Comparison of ENCODE assay signal across 33 cellular contexts in genomic region chr12:123861392-123861791, GRCh38.
"Had no signal": no experiment of that assay in that cellular context is flagged by ENCODE, and none has a peak within 500 bp of the region (broad histone marks: within the 10 kb centered on the region; RNA-seq: fewer than 3 reads in every experiment).

No MANE protein-coding gene starts in this region.

- H3K4me1 ChIP-seq: adrenal gland, ascending aorta, body of pancreas, breast epithelium had no signal

- FAIRE-seq: astrocyte had no signal

- H3K27ac ChIP-seq: adrenal gland, ascending aorta, body of pancreas, brain microvascular endothelial cell, breast epithelium, cardiac muscle cell had no signal

- H3K9me3 ChIP-seq: adrenal gland, ascending aorta, body of pancreas, breast epithelium had no signal

- ATAC-seq: activated naive CD4-positive, alpha-beta T cell treated with anti-CD3 and anti-CD28 coated beads, Interleukin-2, amount 50 U/mL, for 72 hours; activated naive CD8-positive, alpha-beta T cell treated with anti-CD3 and anti-CD28 coated beads, Interleukin-2, amount 50 U/mL, for 24 hours; activated T-cell treated with anti-CD3 and anti-CD28 coated beads, Interleukin-2, amount 50 U/mL, for 4 hours; activated T-cell treated with anti-CD3 and anti-CD28 coated beads, Interleukin-2, amount 50 U/mL, for 72 hours; activated T-helper 17 cell treated with anti-CD3 and anti-CD28 coated beads, Interleukin-2, amount 50 U/mL, for 72 hours; body of pancreas had no signal

- H3K27me3 ChIP-seq: adrenal gland, ascending aorta, body of pancreas, brain microvascular endothelial cell, breast epithelium, cardiac muscle cell had no signal

- H3K36me3 ChIP-seq: adrenal gland, ascending aorta, brain microvascular endothelial cell, breast epithelium, cardiac muscle cell had no signal

- H3K4me3 ChIP-seq: adrenal gland, ascending aorta, body of pancreas, breast epithelium, cardiac muscle cell had no signal

- DNase-seq: activated effector memory CD4-positive, alpha-beta T cell treated with anti-CD3 and anti-CD28 coated beads, Interleukin-2, amount 50 U/mL, for 16 hours; activated effector memory CD4-positive, alpha-beta T cell treated with Interleukin-2 at 50 U/mL for 16 hours; activated gamma-delta T cell; activated gamma-delta T cell treated with Interleukin-2 at 50 U/mL for 16 hours; activated naive CD4-positive, alpha-beta T cell; activated naive CD4-positive, alpha-beta T cell treated with anti-CD3 and anti-CD28 coated beads for 36 hours; activated naive CD4-positive, alpha-beta T cell treated with anti-CD3 and anti-CD28 coated beads, Interleukin-2, amount 10 ng/mL, durations not matched to agents 7 days and 5 days; activated naive CD4-positive, alpha-beta T cell treated with anti-CD3 and anti-CD28 coated beads, Interleukin-2, amount 50 U/mL, for 16 hours; activated naive CD4-positive, alpha-beta T cell treated with Interleukin-2 at 50 U/mL for 16 hours; activated naive CD8-positive, alpha-beta T cell treated with anti-CD3 and anti-CD28 coated beads for 36 hours; activated naive CD8-positive, alpha-beta T cell treated with anti-CD3 and anti-CD28 coated beads, Interleukin-2, amount 10 ng/mL, durations not matched to agents 7 days and 5 days; activated naive CD8-positive, alpha-beta T cell treated with anti-CD3 and anti-CD28 coated beads, Interleukin-2, amount 50 U/mL, for 24 hours; activated T-cell treated with anti-CD3 and anti-CD28 coated beads, Interleukin-2, amount 50 U/mL, for 1 hour; activated T-cell treated with anti-CD3 and anti-CD28 coated beads, Interleukin-2, amount 50 U/mL, for 24 hours; activated T-cell treated with anti-CD3 and anti-CD28 coated beads, Interleukin-2, amount 50 U/mL, for 4 hours; activated T-cell treated with anti-CD3 and anti-CD28 coated beads, Interleukin-2, amount 50 U/mL, for 48 hours; activated T-cell treated with anti-CD3 and anti-CD28 coated beads, Interleukin-2, amount 50 U/mL, for 72 hours; adrenal gland; amniotic stem cell; amygdala; anterior cingulate cortex; aorta; body of pancreas; brain microvascular endothelial cell; caudate nucleus; central memory CD4-positive, alpha-beta T cell; cerebellar nuclear complex had no signal
